19 cellular contexts compared by ENCODE assay signal in genomic region chr10:96339383-96339782, GRCh38. TPM values are rescaled to one million over a fixed set of nuclear protein-coding genes. Genes with fewer than 3 reads are reported as not detected.
DNase-seq lines count a peak whose midpoint lies in the region; ATAC-seq and TF ChIP-seq lines count a peak whose summit lies in the region.
"Had no signal": no experiment of that assay in that cellular context is flagged by ENCODE, and none has a peak within 500 bp of the region (broad histone marks: within the 10 kb centered on the region; RNA-seq: fewer than 3 reads in every experiment).

No MANE protein-coding gene starts in this region.

- no peaks in the 10 kb centered on the region for H3K36me3 ChIP-seq in right atrium auricular region
- H3K36me3 ChIP-seq: HAP-1 had no signal

- peaks cover 0 to 11% of the 10 kb centered on the region in 2 donors for H3K4me1 ChIP-seq in right atrium auricular region
- no peaks in the 10 kb centered on the region for H3K4me1 ChIP-seq in right cardiac atrium (ENCODE audit: control insufficient read depth, insufficient read depth, low read length)
- H3K4me1 ChIP-seq: HAP-1 had no signal

- intact Hi-C loops in Right ventricle myocardium inferior (cut with DNase I) (no loop called here), right cardiac atrium (cut with DNase I) (no loop called here)

- no peaks in the 10 kb centered on the region for H3K27me3 ChIP-seq in right atrium auricular region
- no peaks in the 10 kb centered on the region for H3K27me3 ChIP-seq in right cardiac atrium (ENCODE audit: control insufficient read depth, insufficient read depth)

- H3K9me3 ChIP-seq in right atrium auricular region: no peaks in the 10 kb centered on the region
- H3K9me3 ChIP-seq in right cardiac atrium (ENCODE audit: control insufficient read depth, low read length): no peaks in the 10 kb centered on the region
- H3K9me3 ChIP-seq: HAP-1 had no signal

- no peak overlapping the region for H3K27ac ChIP-seq in right atrium auricular region
- H3K27ac ChIP-seq in angular gyrus (ENCODE audit: low read depth, low read length): peak overlapping the region; percentile 79
- H3K27ac ChIP-seq in right cardiac atrium (ENCODE audit: low read length): no peak overlapping the region
- peak overlapping the region; percentile 80 for H3K27ac ChIP-seq in temporal lobe (ENCODE audit: low read depth, low read length)
- H3K27ac ChIP-seq: 22Rv1, HL-60 had no signal

- 70% methylated on average over 4 of the region's 4 CpGs for WGBS in right cardiac atrium

- H3K4me3 ChIP-seq in right atrium auricular region (no peak overlapping the region), right cardiac atrium (ENCODE audit: low read length) (no peak overlapping the region)
- H3K4me3 ChIP-seq: HAP-1 had no signal

- ATAC-seq in Right ventricle myocardium inferior: peak; percentile 38
- ATAC-seq in right cardiac atrium: peak; percentile 50 to 81
- ATAC-seq in HG03457 (IDR thresholded peaks at IDR 0.05; ENCODE audit: unreplicated experiment): no peak
- ATAC-seq: CD8-positive, alpha-beta T cell had no signal

- no peak for DNase-seq in Right ventricle myocardium inferior (ENCODE audit: missing footprints)
- no peak for DNase-seq in right atrium auricular region (ENCODE audit: low spot score)
- DNase-seq in right cardiac atrium: no peak
- DNase-seq in NCI-H2029 (lab: John Stamatoyannopoulos, UW): no peak
- DNase-seq: CD8-positive, alpha-beta T cell; COR-L47; DMS153; DMS79 treated with DMSO at 0.1 percent for 48 hours; GDM1; GOT3 had no signal

- TF ChIP-seq CTCF in right atrium auricular region (IDR thresholded peaks at IDR 0.05): no peak

RNA-seq across cellular contexts. Expression of gene OPALIN, which starts 19.4 kb away (rescaled TPM):
- total RNA-seq in Right ventricle myocardium inferior (not detected), right atrium auricular region (not detected), right cardiac atrium (not detected), temporal lobe (not detected)
- polyA plus RNA-seq in right cardiac atrium: not detected
- total RNA-seq: A673; CD8-positive, alpha-beta T cell had no signal
- polyA plus RNA-seq: BJ, CD14-positive monocyte had no signal

RNA-seq across cellular contexts. Expression of gene DNTT, which starts 35.1 kb away (rescaled TPM):
- total RNA-seq in Right ventricle myocardium inferior: not detected
- total RNA-seq in right atrium auricular region: not detected
- not detected for total RNA-seq in right cardiac atrium
- polyA plus RNA-seq in right cardiac atrium: not detected
- total RNA-seq in temporal lobe: not detected
- total RNA-seq: A673; CD8-positive, alpha-beta T cell had no signal
- polyA plus RNA-seq: BJ, CD14-positive monocyte had no signal

Comparison
In these comparisons a context has a peak if more than half of its experiments do, and no peak if none do; other contexts are left out.
1. H3K27ac ChIP-seq: peak in angular gyrus (single experiment) and temporal lobe (single experiment); none in right atrium auricular region (0 of 2) and right cardiac atrium (single experiment).